In the genomic region with DNA sequence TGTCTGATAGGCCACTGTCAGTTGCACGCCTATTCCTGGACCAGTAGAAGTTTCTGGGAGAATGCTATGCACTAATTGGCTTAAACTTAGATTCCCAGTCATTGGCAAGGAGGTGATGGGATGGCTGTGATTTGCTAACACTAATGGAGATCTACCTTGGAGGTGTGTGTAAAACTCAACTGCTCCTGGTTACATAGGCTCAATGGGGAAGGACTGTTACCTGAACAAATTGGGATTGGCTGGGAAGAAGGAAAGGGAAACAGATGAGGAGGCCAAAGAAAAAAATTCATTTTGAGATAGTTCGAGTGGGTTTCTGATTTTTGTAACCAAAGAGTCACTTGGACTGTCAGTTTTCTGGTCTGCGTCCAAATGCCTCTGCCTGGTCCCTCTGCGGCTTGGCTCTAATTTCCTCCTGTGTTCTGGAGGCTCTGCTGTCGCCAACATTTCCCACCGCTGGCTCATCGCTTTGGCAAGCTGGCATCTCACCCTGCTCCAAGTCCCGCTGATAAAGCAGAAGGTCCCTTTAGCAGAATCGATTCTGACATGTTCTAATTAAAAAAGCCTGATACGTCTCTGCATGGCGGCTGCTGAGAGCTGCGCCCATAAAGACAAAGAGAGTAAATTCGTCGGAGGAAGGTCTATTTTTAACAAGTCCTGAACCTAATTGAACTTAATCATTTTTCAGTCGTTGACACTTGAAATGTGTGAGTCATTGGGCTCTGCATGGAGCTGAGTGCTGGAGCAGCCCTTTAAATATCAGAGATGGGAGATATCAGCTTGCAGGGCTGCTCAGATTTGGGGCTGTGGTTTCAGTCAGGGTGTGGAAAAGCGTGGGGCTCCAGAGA, we compare ENCODE assay signal across 15 cellular contexts. TPM values are rescaled to one million over a fixed set of nuclear protein-coding genes. Genes with fewer than 3 reads are reported as not detected.
A peak's percentile ranks its signal among the peaks of the same experiment; 100 is the strongest.
DNase-seq lines count a peak whose midpoint lies in the region; ATAC-seq and TF ChIP-seq lines count a peak whose summit lies in the region.
"Had no signal": no experiment of that assay in that cellular context is flagged by ENCODE, and none has a peak within 500 bp of the region (broad histone marks: within the 10 kb centered on the region; RNA-seq: fewer than 3 reads in every experiment).

No MANE protein-coding gene starts in this region.

- TF ChIP-seq CTCF in dorsolateral prefrontal cortex (IDR thresholded peaks at IDR 0.05 in 54 of 56, conservative IDR thresholded peaks at IDR 0.05 in 2 of 56; ENCODE audit: low read depth in 1 of 56, partially characterized antibody in 56 of 56), result no peak

- no peaks in the 10 kb centered on the region for H3K36me3 Mint-ChIP-seq in activated naive CD8-positive, alpha-beta T cell treated with anti-CD3 and anti-CD28 coated beads, Interleukin-2, amount 50 U/mL, for 24 hours (ENCODE audit: low read depth)

- no peak overlapping the region for H3K27ac ChIP-seq in dorsolateral prefrontal cortex
- H3K27ac ChIP-seq: uterus, WERI-Rb-1 had no signal

- peaks cover 10% of the 10 kb centered on the region for H3K4me1 Mint-ChIP-seq in activated naive CD8-positive, alpha-beta T cell treated with anti-CD3 and anti-CD28 coated beads, Interleukin-2, amount 50 U/mL, for 24 hours
- H3K4me1 Mint-ChIP-seq: nephron had no signal

- H3K27me3 ChIP-seq in dorsolateral prefrontal cortex, result peaks cover 0 to 31% (median 7%) of the 10 kb centered on the region in 45 donors
- H3K27me3 ChIP-seq: uterus had no signal

- no peak overlapping the region for H3K27ac Mint-ChIP-seq in activated naive CD8-positive, alpha-beta T cell treated with anti-CD3 and anti-CD28 coated beads, Interleukin-2, amount 50 U/mL, for 24 hours
- H3K27ac Mint-ChIP-seq: nephron had no signal

- no peak overlapping the region for H3K4me3 Mint-ChIP-seq in activated naive CD8-positive, alpha-beta T cell treated with anti-CD3 and anti-CD28 coated beads, Interleukin-2, amount 50 U/mL, for 24 hours
- H3K4me3 Mint-ChIP-seq: nephron had no signal

- in situ Hi-C loops in ACHN (cut with HindIII; ENCODE audit: low pct_ligation_motif_present, low pct_unique_long_range_greater_than_20kb, low sequenced_read_pairs), result no loop called here

- ATAC-seq in GM19035 (IDR thresholded peaks at IDR 0.05; ENCODE audit: unreplicated experiment), result no peak
- ATAC-seq in activated naive CD8-positive, alpha-beta T cell treated with anti-CD3 and anti-CD28 coated beads, Interleukin-2, amount 50 U/mL, for 24 hours, result no peak
- ATAC-seq: HepG2 had no signal

- peaks cover 39% of the 10 kb centered on the region for H3K27me3 Mint-ChIP-seq in activated naive CD8-positive, alpha-beta T cell treated with anti-CD3 and anti-CD28 coated beads, Interleukin-2, amount 50 U/mL, for 24 hours

- H3K9me3 Mint-ChIP-seq in activated naive CD8-positive, alpha-beta T cell treated with anti-CD3 and anti-CD28 coated beads, Interleukin-2, amount 50 U/mL, for 24 hours, result no peaks in the 10 kb centered on the region
- H3K9me3 Mint-ChIP-seq: nephron had no signal

- intact Hi-C loops in dorsolateral prefrontal cortex (cut with DNase I), result no loop called here

- no peak overlapping the region for H3K4me3 ChIP-seq in dorsolateral prefrontal cortex
- H3K4me3 ChIP-seq: uterus had no signal

- DNase-seq in Daoy (ENCODE audit: low read depth), result peak; percentile 78
- DNase-seq in NCI-H446 (lab: John Stamatoyannopoulos, UW), result peak; percentile 72 to 95
- DNase-seq in dorsolateral prefrontal cortex, result peak in 6 of 10 donors; percentile 15 to 59 (median 38)
- peak; percentile 4 for DNase-seq in middle frontal gyrus (ENCODE audit: extremely low spot score, low spot score)
- no peak for DNase-seq in NK-92 treated with Interleukin-12 subunit alpha and Interleukin-12 subunit beta, amount 100 ng/mL, for 24 hours (lab: John Stamatoyannopoulos, UW)
- no peak for DNase-seq in ACHN
- no peak for DNase-seq in activated naive CD8-positive, alpha-beta T cell treated with anti-CD3 and anti-CD28 coated beads, Interleukin-2, amount 50 U/mL, for 24 hours
- DNase-seq: activated T-cell treated with anti-CD3 and anti-CD28 coated beads for 4 hours, NCI-H187 treated with DMSO at 0.1 percent for 48 hours, SHP77, uterus, WERI-Rb-1 had no signal

RNA-seq across cellular contexts. Expression of a gene that starts 2.0 kb away (rescaled TPM):
- total RNA-seq in Daoy (2014; rRNA removed; shearing (Covaris generic)), result not detected in 2 replicates
- not detected for total RNA-seq in dorsolateral prefrontal cortex
- total RNA-seq: HepG2, uterus had no signal

Comparison
In these comparisons a context has a peak if more than half of its experiments do, and no peak if none do; other contexts are left out.
1. DNase-seq: peak in Daoy (single experiment), NCI-H446 (2 of 2), dorsolateral prefrontal cortex (6 of 10) and middle frontal gyrus (single experiment); none in NK-92 treated with Interleukin-12 subunit alpha and Interleukin-12 subunit beta, amount 100 ng/mL, for 24 hours (single experiment), ACHN (single experiment) and activated naive CD8-positive, alpha-beta T cell treated with anti-CD3 and anti-CD28 coated beads, Interleukin-2, amount 50 U/mL, for 24 hours (single experiment).